Comparison of ENCODE assay signal across 25 cellular contexts in genomic region chr18:46866524-46866923, GRCh38.
"Had no signal": no experiment of that assay in that cellular context is flagged by ENCODE, and none has a peak within 500 bp of the region (broad histone marks: within the 10 kb centered on the region; RNA-seq: fewer than 3 reads in every experiment).

No MANE protein-coding gene starts in this region.

- H3K4me3 Mint-ChIP-seq: activated CD8-positive, alpha-beta T cell treated with anti-CD3 and anti-CD28 coated beads, Interleukin-2, amount 10 ng/mL, durations not matched to agents 7 days and 5 days; activated naive CD4-positive, alpha-beta T cell treated with anti-CD3 and anti-CD28 coated beads, Interleukin-2, amount 50 U/mL, for 24 hours; activated T-helper 1 cell treated with anti-CD3 and anti-CD28 coated beads, Interleukin-12 subunit alpha, Interleukin-12 subunit beta, Interleukin-2, Interleukin-4 antibody, amounts not matched to agents 30 ng/mL and 10 ng/mL and 1 ng/mL, durations not matched to agents 14 hours and 24 hours and 36 hours; T-helper 1 cell treated with Interleukin-12 subunit alpha and Interleukin-12 subunit beta and Interleukin-4 antibody, amounts not matched to agents 30 μg/mL and 1 μg/mL, for 36 hours had no signal

- H3K36me3 ChIP-seq: brain microvascular endothelial cell had no signal

- H3K27ac Mint-ChIP-seq: activated CD8-positive, alpha-beta T cell treated with anti-CD3 and anti-CD28 coated beads, Interleukin-2, amount 10 ng/mL, durations not matched to agents 7 days and 5 days; activated naive CD4-positive, alpha-beta T cell treated with anti-CD3 and anti-CD28 coated beads, Interleukin-2, amount 50 U/mL, for 24 hours; activated T-helper 1 cell treated with anti-CD3 and anti-CD28 coated beads, Interleukin-12 subunit alpha, Interleukin-12 subunit beta, Interleukin-2, Interleukin-4 antibody, amounts not matched to agents 30 ng/mL and 10 ng/mL and 1 ng/mL, durations not matched to agents 14 hours and 24 hours and 36 hours; T-helper 1 cell treated with Interleukin-12 subunit alpha and Interleukin-12 subunit beta and Interleukin-4 antibody, amounts not matched to agents 30 μg/mL and 1 μg/mL, for 36 hours had no signal

- ATAC-seq: activated CD4-positive, CD25-positive, alpha-beta regulatory T cell treated with anti-CD3 and anti-CD28 coated beads, Interleukin-2, amount 50 U/mL, for 24 hours; activated CD8-positive, alpha-beta T cell treated with anti-CD3 and anti-CD28 coated beads, Interleukin-2, amount 10 ng/mL, durations not matched to agents 7 days and 5 days; PC-3 had no signal

- H3K27ac ChIP-seq: brain microvascular endothelial cell, WERI-Rb-1 had no signal

- FAIRE-seq: astrocyte had no signal

- H3K27me3 Mint-ChIP-seq: activated naive CD4-positive, alpha-beta T cell treated with anti-CD3 and anti-CD28 coated beads, Interleukin-2, amount 50 U/mL, for 24 hours had no signal

- H3K27me3 ChIP-seq: brain microvascular endothelial cell had no signal

- DNase-seq: activated CD4-positive, alpha-beta T cell treated with anti-CD3 and anti-CD28 coated beads for 4 hours; activated CD8-positive, alpha-beta memory T cell treated with anti-CD3 and anti-CD28 coated beads, Interleukin-2, amount 50 U/mL, for 48 hours; activated CD8-positive, alpha-beta T cell treated with anti-CD3 and anti-CD28 coated beads, Interleukin-2, amount 10 ng/mL, durations not matched to agents 7 days and 5 days; activated effector memory CD4-positive, alpha-beta T cell treated with Interleukin-2 at 50 U/mL for 16 hours; activated naive CD4-positive, alpha-beta T cell; activated T-cell treated with anti-CD3 and anti-CD28 coated beads, Interleukin-2, amount 50 U/mL, for 1 hour; amygdala; brain microvascular endothelial cell; cerebellar nuclear complex; KG1; NCI-H1048; NCI-H1930; NCI-H2171; NCI-H2227 treated with DMSO at 0.1 percent for 48 hours; NCI-H446 treated with DMSO at 0.1 percent for 48 hours; NCI-H526; NCI-H774; PC-3; SHP77 treated with DMSO at 0.1 percent for 48 hours; WERI-Rb-1 had no signal
